18 cellular contexts compared by ENCODE assay signal in the genomic region with DNA sequence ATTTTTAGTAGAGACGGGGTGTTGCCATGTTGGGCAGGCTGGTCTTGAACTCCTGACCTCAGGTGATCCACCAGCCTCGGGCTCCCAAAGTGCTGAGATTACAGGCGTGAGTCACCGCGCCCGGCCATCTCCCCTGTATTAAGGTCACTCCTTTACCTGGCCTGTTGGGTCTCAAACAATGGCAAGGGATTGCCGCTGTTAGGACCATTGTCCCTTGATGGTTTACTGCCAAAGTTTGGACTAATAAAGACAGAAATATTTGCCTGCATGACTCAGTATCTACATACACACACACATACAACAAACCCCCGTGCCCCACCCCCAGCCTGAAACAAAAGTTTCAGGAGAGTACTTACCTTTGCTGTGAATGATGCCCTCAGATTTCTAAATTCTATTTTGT. TPM values are rescaled to one million over a fixed set of nuclear protein-coding genes. Genes with fewer than 3 reads are reported as not detected.
DNase-seq lines count a peak whose midpoint lies in the region; ATAC-seq and TF ChIP-seq lines count a peak whose summit lies in the region.
"Had no signal": no experiment of that assay in that cellular context is flagged by ENCODE, and none has a peak within 500 bp of the region (broad histone marks: within the 10 kb centered on the region; RNA-seq: fewer than 3 reads in every experiment).

No MANE protein-coding gene starts in this region.

- H3K4me2 ChIP-seq in neuronal stem cell (ENCODE audit: insufficient read depth, low read length, poor library complexity, severe bottlenecking) = no peak overlapping the region
- H3K4me2 ChIP-seq: GM23338 had no signal

- 0 out of 2 replicates have a peak, but pooled peaks have one; percentile 18 for TF ChIP-seq EP300 in Ishikawa (IDR thresholded peaks at IDR 0.05; ENCODE audit: borderline replicate concordance)

- H3K79me1 ChIP-seq in neuronal stem cell (ENCODE audit: low read depth, low read length) = no peaks in the 10 kb centered on the region

- H2AFZ ChIP-seq in neuronal stem cell (ENCODE audit: low read length) = no peak overlapping the region
- H2AFZ ChIP-seq: GM23338 had no signal

- H3K4me1 Mint-ChIP-seq in Calu3 (ENCODE audit: low read depth, unreplicated experiment) (peaks cover 17% of the 10 kb centered on the region), Caco-2 (ENCODE audit: low read depth, unreplicated experiment) (peaks cover 23% of the 10 kb centered on the region)
- no peaks in the 10 kb centered on the region for H3K4me1 Mint-ChIP-seq in CD8-positive, alpha-beta T cell (ENCODE audit: low read depth)
- H3K4me1 Mint-ChIP-seq: GM23338 had no signal

- no CpG with 5 or more reads among the region's 8 CpGs for WGBS in neuronal stem cell (ENCODE audit: extremely low coverage in 2 of 2, insufficient read length in 2 of 2, insufficient replicate concordance in 1 of 2), 2 donors

- H3K4me1 ChIP-seq in adipocyte (ENCODE audit: control insufficient read depth, insufficient read depth, low read length) (peaks cover 17% of the 10 kb centered on the region), neuronal stem cell (ENCODE audit: control insufficient read depth in 2 of 2, insufficient read depth in 1 of 2, low read depth in 1 of 2, low read length in 2 of 2) (no peaks in the 10 kb centered on the region), Caco-2 (peaks cover 11% of the 10 kb centered on the region)
- no peaks in the 10 kb centered on the region for H3K4me1 ChIP-seq in CD8-positive, alpha-beta T cell (ENCODE audit: insufficient read depth, low read length)

- TF ChIP-seq CTCF in Calu3 (IDR thresholded peaks at IDR 0.05; ENCODE audit: unreplicated experiment) (no peak), Caco-2 (IDR thresholded peaks at IDR 0.05; ENCODE audit: insufficient read depth in 1 of 2, low read depth in 1 of 2, low read length in 1 of 2, severe bottlenecking in 1 of 2, unreplicated experiment in 1 of 2) (no peak)
- TF ChIP-seq CTCF in CD8-positive, alpha-beta T cell (IDR thresholded peaks at IDR 0.05) = no peak

- TF ChIP-seq RAD21 in Ishikawa (IDR thresholded peaks at IDR 0.05; ENCODE audit: low read depth) = no peak

- POLR2A ChIA-PET in Caco-2 (lab: Charles Lee) = no interaction called here
- POLR2A ChIA-PET in CD8-positive, alpha-beta T cell (lab: Charles Lee) = no interaction called here

- H3K4me3 ChIP-seq in adipocyte (ENCODE audit: low read length) = peak overlapping the region; percentile 81
- no peak overlapping the region for H3K4me3 ChIP-seq in neuronal stem cell (ENCODE audit: low read length in 2 of 2)
- no peak overlapping the region for H3K4me3 ChIP-seq in Caco-2 (ENCODE audit: low read depth, low read length)
- H3K4me3 ChIP-seq in CD8-positive, alpha-beta T cell (ENCODE audit: low read depth, low read length) = no peak overlapping the region
- H3K4me3 ChIP-seq: GM23338 had no signal

- DNase-seq in Calu3 = peak; percentile 12
- no peak for DNase-seq in adipocyte (ENCODE audit: low read depth)
- DNase-seq in neuronal stem cell (ENCODE audit: low spot score) = no peak
- no peak for DNase-seq in stimulated activated CD4-positive, alpha-beta T cell treated with anti-CD3 and anti-CD28 coated beads, Interleukin-4, amount 100 ng/mL, for 24 hours
- no peak for DNase-seq in activated CD4-positive, alpha-beta T cell treated with anti-CD3 and anti-CD28 coated beads, Interleukin-2, amount 50 U/mL, for 48 hours
- DNase-seq in Caco-2 = no peak
- no peak for DNase-seq in CD8-positive, alpha-beta T cell
- DNase-seq: ACHN; CD4-positive, alpha-beta T cell; DMS153; DMS79; GF-D8; HCEC 1CT; KBM-7 had no signal

- no peak overlapping the region for H2BK120ac ChIP-seq in neuronal stem cell (ENCODE audit: low read depth, low read length)

- H3K9me3 Mint-ChIP-seq in Calu3 (ENCODE audit: low read depth, unreplicated experiment) (peaks cover 5% of the 10 kb centered on the region), Caco-2 (ENCODE audit: unreplicated experiment) (peaks cover 10% of the 10 kb centered on the region)
- no peaks in the 10 kb centered on the region for H3K9me3 Mint-ChIP-seq in CD8-positive, alpha-beta T cell
- H3K9me3 Mint-ChIP-seq: CD4-positive, alpha-beta T cell had no signal

- H3K27ac Mint-ChIP-seq in Calu3 (ENCODE audit: unreplicated experiment) = no peak overlapping the region
- H3K27ac Mint-ChIP-seq in Caco-2 (ENCODE audit: unreplicated experiment) = no peak overlapping the region
- H3K27ac Mint-ChIP-seq in CD8-positive, alpha-beta T cell = no peak overlapping the region
- H3K27ac Mint-ChIP-seq: CD4-positive, alpha-beta T cell; GM23338 had no signal

- BruUV-seq in Calu3 (replicated peaks; lab: Mats Ljungman, UMichigan) (no TSS peak), Caco-2 (replicated peaks; lab: Mats Ljungman, UMichigan) (no TSS peak)

- H3K27me3 ChIP-seq in adipocyte (replicated peaks; ENCODE audit: control insufficient read depth, insufficient read depth, low read length) = no peaks in the 10 kb centered on the region
- H3K27me3 ChIP-seq in neuronal stem cell (ENCODE audit: control insufficient read depth in 3 of 3, insufficient read depth in 3 of 3, low read depth in 1 of 3, low read length in 3 of 3) = no peaks in the 10 kb centered on the region
- no peaks in the 10 kb centered on the region for H3K27me3 ChIP-seq in Caco-2 (replicated peaks; ENCODE audit: control insufficient read depth, insufficient read depth, low read length)
- no peaks in the 10 kb centered on the region for H3K27me3 ChIP-seq in CD8-positive, alpha-beta T cell (ENCODE audit: insufficient read depth, low read length)

- H4K8ac ChIP-seq in neuronal stem cell (ENCODE audit: low read depth, low read length) = peak overlapping the region; percentile 8

- H3K9ac ChIP-seq in adipocyte (ENCODE audit: low read length) (peak overlapping the region; percentile 85), neuronal stem cell (ENCODE audit: low read depth, low read length, poor library complexity) (no peak overlapping the region)

- H3K4me3 Mint-ChIP-seq in Calu3 (ENCODE audit: low read depth, unreplicated experiment) = no peak overlapping the region
- no peak overlapping the region for H3K4me3 Mint-ChIP-seq in Caco-2 (ENCODE audit: unreplicated experiment)
- H3K4me3 Mint-ChIP-seq in CD8-positive, alpha-beta T cell = no peak overlapping the region
- H3K4me3 Mint-ChIP-seq: CD4-positive, alpha-beta T cell; GM23338 had no signal

- CTCF ChIA-PET in Calu3 (lab: Charles Lee) = no interaction called here
- CTCF ChIA-PET in Caco-2 (lab: Charles Lee) = no interaction called here
- CTCF ChIA-PET in CD8-positive, alpha-beta T cell (lab: Charles Lee) = no interaction called here

- no peak overlapping the region for H3K4ac ChIP-seq in neuronal stem cell (ENCODE audit: low read length)

- no peak overlapping the region for H2AK5ac ChIP-seq in neuronal stem cell (ENCODE audit: low read depth, low read length)

- H3K36me3 ChIP-seq in adipocyte (ENCODE audit: control insufficient read depth, insufficient read depth, low read length, severe bottlenecking) = no peaks in the 10 kb centered on the region
- peaks cover 0 to 5% of the 10 kb centered on the region in 2 donors for H3K36me3 ChIP-seq in neuronal stem cell (replicated peaks in 1 of 2; ENCODE audit: control insufficient read depth in 2 of 2, insufficient read depth in 2 of 2, low read length in 2 of 2)
- peaks cover 1% of the 10 kb centered on the region; the same call in 1 of the 2 replicates for H3K36me3 ChIP-seq in Caco-2 (ENCODE audit: control insufficient read depth, insufficient read depth, low read length)
- no peaks in the 10 kb centered on the region for H3K36me3 ChIP-seq in CD8-positive, alpha-beta T cell (ENCODE audit: insufficient read depth, low read length)

- H2BK12ac ChIP-seq in neuronal stem cell (ENCODE audit: low read length) = no peak overlapping the region

- ATAC-seq in CD8-positive, alpha-beta T cell = no peak
- ATAC-seq: GM23338 had no signal

- H3K36me3 Mint-ChIP-seq in Calu3 (ENCODE audit: insufficient read depth, unreplicated experiment) (no peaks in the 10 kb centered on the region), Caco-2 (ENCODE audit: insufficient read depth, unreplicated experiment) (peaks cover 43% of the 10 kb centered on the region)
- H3K36me3 Mint-ChIP-seq in CD8-positive, alpha-beta T cell = no peaks in the 10 kb centered on the region

- H2BK5ac ChIP-seq in neuronal stem cell (ENCODE audit: low read length) = no peak overlapping the region

- H3K18ac ChIP-seq in neuronal stem cell (ENCODE audit: low read length) = no peak overlapping the region

- H3K27ac ChIP-seq in neuronal stem cell (replicated peaks; ENCODE audit: low read length) = no peak overlapping the region
- no peak overlapping the region for H3K27ac ChIP-seq in CD8-positive, alpha-beta T cell (ENCODE audit: low read depth, low read length)
- H3K27ac ChIP-seq: C4-2B, HL-60 had no signal

- no peak overlapping the region for H2BK15ac ChIP-seq in neuronal stem cell (ENCODE audit: low read length)

- H3K9me3 ChIP-seq in adipocyte (ENCODE audit: control insufficient read depth, low read length) (no peaks in the 10 kb centered on the region), neuronal stem cell (replicated peaks in 1 of 2; ENCODE audit: control insufficient read depth in 2 of 2, insufficient read depth in 1 of 2, low read depth in 1 of 2, low read length in 2 of 2) (peaks cover 2 to 13% of the 10 kb centered on the region in 2 donors), Caco-2 (0 out of 2 replicates have a peak, but pooled peaks cover 3% of the 10 kb centered on the region)
- no peaks in the 10 kb centered on the region for H3K9me3 ChIP-seq in CD8-positive, alpha-beta T cell (ENCODE audit: low read length)

- H3K27me3 Mint-ChIP-seq in Calu3 (ENCODE audit: unreplicated experiment) (no peaks in the 10 kb centered on the region), Caco-2 (ENCODE audit: insufficient read depth, unreplicated experiment) (no peaks in the 10 kb centered on the region)
- H3K27me3 Mint-ChIP-seq in CD8-positive, alpha-beta T cell (ENCODE audit: low read depth) = peaks cover 2% of the 10 kb centered on the region

- H3K23ac ChIP-seq in neuronal stem cell (ENCODE audit: low read depth, low read length, poor library complexity) = no peak overlapping the region

- no peak overlapping the region for H4K91ac ChIP-seq in neuronal stem cell (ENCODE audit: low read depth, low read length, poor library complexity)

- intact Hi-C loops in Calu3 (cut with micrococcal nuclease; ENCODE audit: unreplicated experiment) (no loop called here), Caco-2 (cut with micrococcal nuclease; ENCODE audit: unreplicated experiment) (no loop called here)
- intact Hi-C loops in CD8-positive, alpha-beta T cell (cut with DNase I, micrococcal nuclease) = no loop called here

- no peak overlapping the region for H3K14ac ChIP-seq in neuronal stem cell (ENCODE audit: low read length)

TF ChIP-seq in Ishikawa, 13 proteins besides CTCF, POLR2A, EP300 and RAD21:
- TF ChIP-seq TEAD4 (IDR thresholded peaks at IDR 0.05) = peak; percentile 44; the same call in 1 of the 2 replicates
- no peak for TF ChIP-seq TAF1 (IDR thresholded peaks at IDR 0.05; ENCODE audit: low read depth)
- TF ChIP-seq NFIC (IDR thresholded peaks at IDR 0.05) = peak; percentile 41; the same call in 1 of the 2 replicates
- no peak for TF ChIP-seq TCF12 (IDR thresholded peaks at IDR 0.05; ENCODE audit: low read depth)

RNA-seq across cellular contexts. Expression of gene PARD3B, which starts 16.5 kb away (rescaled TPM):
- total RNA-seq in Calu3 (2022) (10.1 and 12.1 TPM in 2 replicates), Caco-2 (2022) (66.5 and 68.9 TPM in 2 replicates)
- 2.4 TPM for polyA plus RNA-seq in neuronal stem cell (2013, experiment 1 of 2)
- polyA plus RNA-seq in neuronal stem cell (2013, experiment 2 of 2) = 2.2 TPM
- under 1 TPM; 0.54 to 0.92 TPM for total RNA-seq in CD8-positive, alpha-beta T cell
